ENCODE assay signal across 22 cellular contexts in genomic region chr20:48808382-48809034, GRCh38. TPM values are rescaled to one million over a fixed set of nuclear protein-coding genes. Genes with fewer than 3 reads are reported as not detected.
DNase-seq lines count a peak whose midpoint lies in the region; ATAC-seq and TF ChIP-seq lines count a peak whose summit lies in the region.
"Had no signal": no experiment of that assay in that cellular context is flagged by ENCODE, and none has a peak within 500 bp of the region (broad histone marks: within the 10 kb centered on the region; RNA-seq: fewer than 3 reads in every experiment).

No MANE protein-coding gene starts in this region.

- no peak overlapping the region for H3K4me3 Mint-ChIP-seq in activated B cell treated with CpG ODN at 0.5 μM for 24 hours
- no peak overlapping the region for H3K4me3 Mint-ChIP-seq in dendritic cell treated with granulocyte-macrophage colony-stimulating factor and Interleukin-4, amounts not matched to agents 40 ng/mL and 50 ng/mL, for 4 days
- H3K4me3 Mint-ChIP-seq: WTC11 had no signal

- H3K27me3 Mint-ChIP-seq in activated B cell treated with CpG ODN at 0.5 μM for 24 hours, result no peaks in the 10 kb centered on the region
- no peaks in the 10 kb centered on the region for H3K27me3 Mint-ChIP-seq in dendritic cell treated with granulocyte-macrophage colony-stimulating factor and Interleukin-4, amounts not matched to agents 40 ng/mL and 50 ng/mL, for 4 days

- POLR2A ChIA-PET in activated B cell treated with CpG ODN at 0.5 μM for 24 hours (lab: Charles Lee), result interaction anchor here (1.0 kb wide), 1 partner anchor 18 kb away, joined by 3 read pairs; no protein-coding TSS in a partner anchor

- DNase-seq in SIG-M5 treated with dmso at 0.1 percent for 504 hours (lab: John Stamatoyannopoulos, UW; ENCODE audit: unreplicated experiment) (peak; percentile 80), SIG-M5 (lab: John Stamatoyannopoulos, UW) (no peak), activated B cell treated with CpG ODN at 0.5 μM for 24 hours (no peak), sciatic nerve (ENCODE audit: low spot score) (no peak), retina (no peak)
- DNase-seq: activated gamma-delta T cell; dermis blood vessel endothelial cell; DMS 273 treated with DMSO at 0.1 percent for 48 hours; erythroblast; GF-D8; NCI-H1048; NCI-H69; SJCRH30; stimulated activated CD4-positive, alpha-beta T cell treated with anti-CD3 and anti-CD28 coated beads, Interleukin-4, amount 100 ng/mL, for 1 hour; T-helper 2 cell; tibial artery had no signal

- peaks cover 58% of the 10 kb centered on the region for H3K4me1 Mint-ChIP-seq in activated B cell treated with CpG ODN at 0.5 μM for 24 hours
- peaks cover 67% of the 10 kb centered on the region for H3K4me1 Mint-ChIP-seq in dendritic cell treated with granulocyte-macrophage colony-stimulating factor and Interleukin-4, amounts not matched to agents 40 ng/mL and 50 ng/mL, for 4 days (ENCODE audit: low read depth)
- H3K4me1 Mint-ChIP-seq: WTC11 had no signal

- peaks cover 4% of the 10 kb centered on the region for H3K9me3 Mint-ChIP-seq in activated B cell treated with CpG ODN at 0.5 μM for 24 hours
- H3K9me3 Mint-ChIP-seq in dendritic cell treated with granulocyte-macrophage colony-stimulating factor and Interleukin-4, amounts not matched to agents 40 ng/mL and 50 ng/mL, for 4 days, result peaks cover 9% of the 10 kb centered on the region

- CTCF ChIA-PET in activated B cell treated with CpG ODN at 0.5 μM for 24 hours (lab: Charles Lee), result no interaction called here

- peaks cover 45% of the 10 kb centered on the region for H3K36me3 Mint-ChIP-seq in activated B cell treated with CpG ODN at 0.5 μM for 24 hours (ENCODE audit: low read depth)
- peaks cover 56% of the 10 kb centered on the region for H3K36me3 Mint-ChIP-seq in dendritic cell treated with granulocyte-macrophage colony-stimulating factor and Interleukin-4, amounts not matched to agents 40 ng/mL and 50 ng/mL, for 4 days (ENCODE audit: low read depth)

- no peak for TF ChIP-seq CTCF in activated B cell treated with CpG ODN at 0.5 μM for 24 hours (IDR thresholded peaks at IDR 0.05)

- no peak for ATAC-seq in activated B cell treated with CpG ODN at 0.5 μM for 24 hours (ENCODE audit: low read depth)
- ATAC-seq in sciatic nerve, result peak; percentile 15
- no peak for ATAC-seq in GM19455 (IDR thresholded peaks at IDR 0.05; ENCODE audit: unreplicated experiment)
- no peak for ATAC-seq in HG02798 (IDR thresholded peaks at IDR 0.05; ENCODE audit: poor library complexity, unreplicated experiment)
- ATAC-seq: gastroesophageal sphincter, GM12878, WTC11 had no signal

- H3K27ac Mint-ChIP-seq in activated B cell treated with CpG ODN at 0.5 μM for 24 hours, result peak overlapping the region; percentile 59
- peak overlapping the region; percentile 69 for H3K27ac Mint-ChIP-seq in dendritic cell treated with granulocyte-macrophage colony-stimulating factor and Interleukin-4, amounts not matched to agents 40 ng/mL and 50 ng/mL, for 4 days
- H3K27ac Mint-ChIP-seq: WTC11 had no signal

- intact Hi-C loops in activated B cell treated with CpG ODN at 0.5 μM for 24 hours (cut with micrococcal nuclease) (no loop called here), sciatic nerve (cut with DNase I) (no loop called here)
- intact Hi-C loops in dendritic cell treated with granulocyte-macrophage colony-stimulating factor and Interleukin-4, amounts not matched to agents 40 ng/mL and 50 ng/mL, for 4 days (cut with micrococcal nuclease), result no loop called here

RNA-seq across cellular contexts. Expression of gene PREX1, which starts 19.3 kb away (rescaled TPM):
- total RNA-seq in activated B cell treated with CpG ODN at 0.5 μM for 24 hours, result 65.0 and 71.4 TPM in 2 replicates
- total RNA-seq in sciatic nerve, result 33.9 TPM
